In the genomic region with DNA sequence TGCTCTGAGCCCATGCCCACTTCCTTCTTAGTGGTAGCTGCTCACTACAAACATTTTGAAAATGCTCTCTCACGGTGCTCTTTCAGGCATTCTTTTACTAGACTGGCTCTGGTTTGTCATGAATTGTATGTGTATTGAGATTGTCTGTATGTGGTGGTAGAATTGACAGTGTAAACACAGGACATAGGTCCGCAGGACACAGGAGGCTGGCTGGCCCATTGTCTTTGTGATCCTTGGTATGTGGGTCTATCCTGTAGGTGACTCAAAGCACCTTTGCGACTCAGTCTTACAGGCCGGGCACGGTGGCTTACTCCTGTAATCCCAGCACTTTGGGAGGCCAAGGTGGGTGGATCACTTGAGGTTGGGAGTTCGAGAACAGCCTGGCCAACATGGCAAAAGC, we compare ENCODE assay signal across 34 cellular contexts.
"Had no signal": no experiment of that assay in that cellular context is flagged by ENCODE, and none has a peak within 500 bp of the region (broad histone marks: within the 10 kb centered on the region; RNA-seq: fewer than 3 reads in every experiment).

No MANE protein-coding gene starts in this region.

- H3K27me3 Mint-ChIP-seq: brain had no signal

- H3K9me3 ChIP-seq: adrenal gland, heart left ventricle, psoas muscle, sigmoid colon, vagina had no signal

- DNase-seq: activated CD4-positive, alpha-beta T cell treated with anti-CD3 and anti-CD28 coated beads for 48 hours; activated CD4-positive, alpha-beta T cell treated with anti-CD3 and anti-CD28 coated beads, Interleukin-2, amount 50 U/mL, for 48 hours; activated CD8-positive, alpha-beta memory T cell treated with anti-CD3 and anti-CD28 coated beads for 24 hours; activated effector memory CD4-positive, alpha-beta T cell treated with anti-CD3 and anti-CD28 coated beads, Interleukin-2, amount 50 U/mL, for 16 hours; activated naive CD4-positive, alpha-beta T cell treated with anti-CD3 and anti-CD28 coated beads for 36 hours; activated naive CD8-positive, alpha-beta T cell treated with anti-CD3 and anti-CD28 coated beads for 36 hours; aorta; cortex of kidney; foreskin fibroblast; heart left ventricle; hypothalamus; mammary epithelial cell; naive thymus-derived CD4-positive, alpha-beta T cell; occipital lobe; psoas muscle; sigmoid colon; stimulated activated CD4-positive, alpha-beta T cell treated with anti-CD3 and anti-CD28 coated beads, Interleukin-4, amount 100 ng/mL, for 24 hours; substantia nigra; SW 1271; T-helper 9 cell had no signal

- FAIRE-seq: small intestine, TTC549 had no signal

- H3K27ac Mint-ChIP-seq: activated naive CD4-positive, alpha-beta T cell treated with anti-CD3 and anti-CD28 coated beads for 36 hours; activated naive CD8-positive, alpha-beta T cell treated with anti-CD3 and anti-CD28 coated beads for 36 hours; activated T-helper 1 cell treated with anti-CD3 and anti-CD28 coated beads, Interleukin-12 subunit alpha, Interleukin-12 subunit beta, Interleukin-2, Interleukin-4 antibody, amounts not matched to agents 30 ng/mL and 10 ng/mL and 1 ng/mL, durations not matched to agents 14 hours and 24 hours and 36 hours; mesothelial cell of epicardium; naive thymus-derived CD4-positive, alpha-beta T cell; stimulated activated effector memory CD8-positive, alpha-beta T cell treated with anti-CD3 and anti-CD28 coated beads, Interleukin-12 subunit alpha, Interleukin-12 subunit beta, amount 100 ng/mL, for 72 hours; stimulated activated naive CD8-positive, alpha-beta T cell treated with anti-CD3 and anti-CD28 coated beads, Interleukin-15, Interleukin-2, amounts not matched to agents 100 ng/mL and 50 ng/mL, for 24 hours; T-helper 1 cell treated with Interleukin-12 subunit alpha and Interleukin-12 subunit beta and Interleukin-4 antibody, amounts not matched to agents 30 μg/mL and 1 μg/mL, for 36 hours had no signal

- H3K27me3 ChIP-seq: adrenal gland, heart left ventricle, sigmoid colon, vagina had no signal

- H3K4me1 Mint-ChIP-seq: activated naive CD8-positive, alpha-beta T cell treated with anti-CD3 and anti-CD28 coated beads for 36 hours; brain; naive thymus-derived CD4-positive, alpha-beta T cell; stimulated activated effector memory CD8-positive, alpha-beta T cell treated with anti-CD3 and anti-CD28 coated beads, Interleukin-12 subunit alpha, Interleukin-12 subunit beta, amount 100 ng/mL, for 72 hours had no signal

- H3K9ac ChIP-seq: parathyroid adenoma had no signal

- H3K27ac ChIP-seq: adrenal gland, parathyroid adenoma, psoas muscle, vagina, VCaP had no signal

- H3K36me3 ChIP-seq: adrenal gland, heart left ventricle, sigmoid colon, vagina had no signal

- H3K9me3 Mint-ChIP-seq: activated naive CD4-positive, alpha-beta T cell treated with anti-CD3 and anti-CD28 coated beads for 36 hours; activated naive CD8-positive, alpha-beta T cell treated with anti-CD3 and anti-CD28 coated beads for 36 hours; activated T-helper 1 cell treated with anti-CD3 and anti-CD28 coated beads, Interleukin-12 subunit alpha, Interleukin-12 subunit beta, Interleukin-2, Interleukin-4 antibody, amounts not matched to agents 30 ng/mL and 10 ng/mL and 1 ng/mL, durations not matched to agents 14 hours and 24 hours and 36 hours; mesothelial cell of epicardium; stimulated activated effector memory CD8-positive, alpha-beta T cell treated with anti-CD3 and anti-CD28 coated beads, Interleukin-12 subunit alpha, Interleukin-12 subunit beta, amount 100 ng/mL, for 72 hours; stimulated activated naive CD8-positive, alpha-beta T cell treated with anti-CD3 and anti-CD28 coated beads, Interleukin-15, Interleukin-2, amounts not matched to agents 100 ng/mL and 50 ng/mL, for 24 hours; T-helper 1 cell treated with Interleukin-12 subunit alpha and Interleukin-12 subunit beta and Interleukin-4 antibody, amounts not matched to agents 30 μg/mL and 1 μg/mL, for 36 hours had no signal

- H3K4me3 ChIP-seq: adrenal gland, heart left ventricle, psoas muscle, sigmoid colon, vagina had no signal

- ATAC-seq: activated CD4-positive, CD25-positive, alpha-beta regulatory T cell treated with anti-CD3 and anti-CD28 coated beads, Interleukin-2, amount 50 U/mL, for 24 hours; naive thymus-derived CD4-positive, alpha-beta T cell; psoas muscle; stimulated activated effector memory CD8-positive, alpha-beta T cell treated with anti-CD3 and anti-CD28 coated beads, Interleukin-12 subunit alpha, Interleukin-12 subunit beta, amount 100 ng/mL, for 72 hours had no signal

- H2AFZ ChIP-seq: parathyroid adenoma had no signal

- H3K4me1 ChIP-seq: adrenal gland, parathyroid adenoma, psoas muscle, vagina had no signal

- H3K4me3 Mint-ChIP-seq: activated naive CD4-positive, alpha-beta T cell treated with anti-CD3 and anti-CD28 coated beads for 36 hours; activated naive CD8-positive, alpha-beta T cell treated with anti-CD3 and anti-CD28 coated beads for 36 hours; activated T-helper 1 cell treated with anti-CD3 and anti-CD28 coated beads, Interleukin-12 subunit alpha, Interleukin-12 subunit beta, Interleukin-2, Interleukin-4 antibody, amounts not matched to agents 30 ng/mL and 10 ng/mL and 1 ng/mL, durations not matched to agents 14 hours and 24 hours and 36 hours; brain; mesothelial cell of epicardium; naive thymus-derived CD4-positive, alpha-beta T cell; stimulated activated effector memory CD8-positive, alpha-beta T cell treated with anti-CD3 and anti-CD28 coated beads, Interleukin-12 subunit alpha, Interleukin-12 subunit beta, amount 100 ng/mL, for 72 hours; stimulated activated naive CD8-positive, alpha-beta T cell treated with anti-CD3 and anti-CD28 coated beads, Interleukin-15, Interleukin-2, amounts not matched to agents 100 ng/mL and 50 ng/mL, for 24 hours; T-helper 1 cell treated with Interleukin-12 subunit alpha and Interleukin-12 subunit beta and Interleukin-4 antibody, amounts not matched to agents 30 μg/mL and 1 μg/mL, for 36 hours; type B pancreatic cell had no signal

- H3K79me2 ChIP-seq: parathyroid adenoma had no signal
